Comparison of ENCODE assay signal across 1 cellular context in the genomic region with DNA sequence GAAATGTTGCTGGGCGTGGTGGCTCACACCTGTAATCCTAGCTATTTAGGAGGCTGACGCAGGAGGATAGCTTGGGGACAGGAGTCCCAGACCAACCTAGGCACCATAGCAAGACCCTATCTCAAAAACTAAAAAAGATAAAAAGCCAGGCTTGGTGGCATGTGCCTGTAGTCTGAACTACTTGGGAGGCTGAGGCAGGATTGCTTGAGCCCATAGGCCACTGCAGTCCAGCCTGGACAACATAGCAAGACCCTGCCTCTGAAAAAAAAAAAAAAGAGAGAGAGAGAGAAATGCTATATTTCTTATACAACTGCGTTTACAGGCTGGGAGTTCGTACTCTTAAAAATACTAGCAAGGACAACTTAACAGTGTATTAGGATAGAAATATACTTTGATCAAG.
TF ChIP-seq lines count a peak whose summit lies in the region.

No MANE protein-coding gene starts in this region.

TF ChIP-seq in HEK293, 187 proteins besides CTCF, POLR2A, EP300 and RAD21 (continued from another document):
- TF ChIP-seq, protein P1, sequence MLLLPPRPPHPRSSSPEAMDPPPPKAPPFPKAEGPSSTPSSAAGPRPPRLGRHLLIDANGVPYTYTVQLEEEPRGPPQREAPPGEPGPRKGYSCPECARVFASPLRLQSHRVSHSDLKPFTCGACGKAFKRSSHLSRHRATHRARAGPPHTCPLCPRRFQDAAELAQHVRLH (tag by site-specific recombination; IDR thresholded peaks at IDR 0.05), result no peak
- TF ChIP-seq ZNF121 (tag by site-specific recombination; IDR thresholded peaks at IDR 0.05) (0 out of 2 replicates have a peak, but pooled peaks have one; percentile 36), PRDM1 (tag by site-specific recombination; IDR thresholded peaks at IDR 0.05) (no peak)
